ENCODE assay signal across 12 cellular contexts in the genomic region with DNA sequence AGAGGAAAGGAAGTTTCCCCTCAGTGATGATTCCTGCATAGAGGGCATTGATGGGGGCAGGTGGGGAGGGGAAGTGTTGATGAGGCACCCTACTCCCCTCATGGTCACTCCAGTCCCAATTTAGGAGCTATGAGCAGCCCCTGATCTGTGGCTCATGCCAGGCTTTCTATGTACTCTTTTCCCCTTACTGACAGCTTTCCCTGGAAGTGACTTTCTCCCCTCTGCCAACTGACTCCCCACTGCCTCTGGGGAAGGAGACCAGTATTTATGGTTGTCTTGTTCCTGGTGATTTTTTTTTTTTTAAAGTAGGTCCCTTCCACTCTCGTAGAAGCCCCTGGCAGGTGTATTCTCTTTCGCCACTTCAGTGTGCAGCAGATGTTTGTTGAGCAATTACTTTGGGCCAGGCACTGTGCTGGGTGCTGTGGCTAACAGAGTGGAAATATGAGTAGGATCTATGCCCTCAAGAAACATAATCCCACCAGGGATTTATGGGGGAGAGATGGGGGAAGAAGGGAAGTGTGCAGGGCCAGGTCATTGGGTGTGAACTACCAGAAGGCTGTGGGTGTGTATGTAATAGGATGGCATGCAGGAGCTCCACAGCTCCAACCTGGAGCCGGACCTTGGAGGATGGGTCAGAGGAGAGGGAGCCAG. TPM values are rescaled to one million over a fixed set of nuclear protein-coding genes. Genes with fewer than 3 reads are reported as not detected.
DNase-seq lines count a peak whose midpoint lies in the region; ATAC-seq, FAIRE-seq and TF ChIP-seq lines count a peak whose summit lies in the region.
"Had no signal": no experiment of that assay in that cellular context is flagged by ENCODE, and none has a peak within 500 bp of the region (broad histone marks: within the 10 kb centered on the region; RNA-seq: fewer than 3 reads in every experiment).

No MANE protein-coding gene starts in this region.

- H3K36me3 ChIP-seq in left ventricle myocardium inferior, result no peaks in the 10 kb centered on the region
- H3K36me3 ChIP-seq in bronchial epithelial cell (ENCODE audit: control insufficient read depth, insufficient read depth, low read length), result no peaks in the 10 kb centered on the region
- H3K36me3 ChIP-seq in vagina, result no peaks in the 10 kb centered on the region

- TF ChIP-seq CTCF in left ventricle myocardium inferior (IDR thresholded peaks at IDR 0.05; ENCODE audit: borderline replicate concordance) (no peak), bronchial epithelial cell (IDR thresholded peaks at IDR 0.05; ENCODE audit: insufficient read depth, low read length, severe bottlenecking) (no peak), mesothelial cell of epicardium (IDR thresholded peaks at IDR 0.05; ENCODE audit: unreplicated experiment) (no peak), vagina (IDR thresholded peaks at IDR 0.05) (no peak)

- H3K4me1 ChIP-seq in left ventricle myocardium inferior (peaks cover 77% of the 10 kb centered on the region), vagina (peaks cover 50% of the 10 kb centered on the region)

- peak overlapping the region; percentile 81 for H3K4me3 ChIP-seq in left ventricle myocardium inferior
- H3K4me3 ChIP-seq in bronchial epithelial cell (ENCODE audit: low read depth, low read length), result no peak overlapping the region
- peak overlapping the region; percentile 53 to 84 for H3K4me3 ChIP-seq in vagina
- H3K4me3 ChIP-seq: GM12878 had no signal

- peak; percentile 76 for FAIRE-seq in bronchial epithelial cell (lab: Jason Lieb, UNC)
- FAIRE-seq: GM12878 had no signal

- no peak for TF ChIP-seq POLR2A in vagina (IDR thresholded peaks at IDR 0.05)

- peak overlapping the region; percentile 91 for H3K27ac Mint-ChIP-seq in mesothelial cell of epicardium
- H3K27ac Mint-ChIP-seq: effector memory CD8-positive, alpha-beta T cell; stimulated activated memory B cell treated with anti-CD40 and anti-IgM and Interleukin-4, amounts not matched to agents 10 μg/mL and 1 μg/mL and 100 μg/mL, for 72 hours had no signal

- H3K9me3 ChIP-seq in left ventricle myocardium inferior (replicated peaks), result no peaks in the 10 kb centered on the region
- no peaks in the 10 kb centered on the region for H3K9me3 ChIP-seq in vagina

- DNase-seq in left ventricle myocardium inferior (no peak), left cardiac atrium (no peak), bronchial epithelial cell (ENCODE audit: low read depth) (no peak), mesothelial cell of epicardium (ENCODE audit: low spot score in 2 of 2, unreplicated experiment in 2 of 2) (no peak), vagina (ENCODE audit: extremely low spot score in 2 of 2) (no peak), DMS79 (lab: John Stamatoyannopoulos, UW) (no peak)
- no peak for DNase-seq in NK-92 treated with Interleukin-12 subunit alpha and Interleukin-12 subunit beta, amount 100 ng/mL, for 24 hours (lab: John Stamatoyannopoulos, UW)
- DNase-seq: effector memory CD8-positive, alpha-beta T cell; islet precursor cell had no signal

- H3K9me3 Mint-ChIP-seq in mesothelial cell of epicardium, result no peaks in the 10 kb centered on the region
- H3K9me3 Mint-ChIP-seq: effector memory CD8-positive, alpha-beta T cell; stimulated activated memory B cell treated with anti-CD40 and anti-IgM and Interleukin-4, amounts not matched to agents 10 μg/mL and 1 μg/mL and 100 μg/mL, for 72 hours had no signal

- peak overlapping the region; percentile 94 for H3K27ac ChIP-seq in left ventricle myocardium inferior (replicated peaks)
- H3K27ac ChIP-seq in vagina, result peak overlapping the region; percentile 16

- intact Hi-C loops in left ventricle myocardium inferior (cut with micrococcal nuclease), result loop anchor here (10.0 kb wide), 1 partner anchor 69 kb away; no protein-coding TSS in a partner anchor
- intact Hi-C loops in left cardiac atrium (cut with DNase I), result loop anchor here (5.0 to 10.0 kb wide), 3 partner anchors 67 to 142 kb away; no protein-coding TSS in a partner anchor
- intact Hi-C loops in vagina (cut with DNase I), result loop anchor here (2.0 to 5.0 kb wide), 2 partner anchors 67 to 145 kb away; no protein-coding TSS in a partner anchor

- H3K4me3 Mint-ChIP-seq in mesothelial cell of epicardium, result peak overlapping the region; percentile 94
- H3K4me3 Mint-ChIP-seq: stimulated activated memory B cell treated with anti-CD40 and anti-IgM and Interleukin-4, amounts not matched to agents 10 μg/mL and 1 μg/mL and 100 μg/mL, for 72 hours had no signal

- H3K4me1 Mint-ChIP-seq in mesothelial cell of epicardium, result peaks cover 55% of the 10 kb centered on the region

- H3K36me3 Mint-ChIP-seq in mesothelial cell of epicardium, result peaks cover 31% of the 10 kb centered on the region
- H3K36me3 Mint-ChIP-seq: stimulated activated memory B cell treated with anti-CD40 and anti-IgM and Interleukin-4, amounts not matched to agents 10 μg/mL and 1 μg/mL and 100 μg/mL, for 72 hours had no signal

- ATAC-seq in left cardiac atrium, result no peak
- ATAC-seq in HG02642 (IDR thresholded peaks at IDR 0.05; ENCODE audit: poor library complexity, unreplicated experiment), result no peak
- ATAC-seq: effector memory CD8-positive, alpha-beta T cell; GM12878; stimulated activated memory B cell treated with anti-CD40 and anti-IgM and Interleukin-4, amounts not matched to agents 10 μg/mL and 1 μg/mL and 100 μg/mL, for 72 hours had no signal

- no peaks in the 10 kb centered on the region for H3K27me3 Mint-ChIP-seq in mesothelial cell of epicardium (ENCODE audit: low read depth)

- no peaks in the 10 kb centered on the region for H3K27me3 ChIP-seq in left ventricle myocardium inferior (ENCODE audit: low read depth)
- H3K27me3 ChIP-seq in bronchial epithelial cell (ENCODE audit: control insufficient read depth, insufficient read depth, low read length), result peaks cover 11% of the 10 kb centered on the region
- H3K27me3 ChIP-seq in vagina, result no peaks in the 10 kb centered on the region

RNA-seq across cellular contexts. Expression of a gene that starts 3.4 kb away (rescaled TPM):
- total RNA-seq in left ventricle myocardium inferior (20.3 TPM), left cardiac atrium (10 to 100 TPM; 13.5 to 51.5 TPM), bronchial epithelial cell (0.79 TPM in 1 of 2 replicates, not detected in the other), mesothelial cell of epicardium (164 to 176 TPM (median 176 TPM) in 3 replicates), vagina (28.5 TPM)
